Comparison of ENCODE assay signal across 29 cellular contexts in genomic region chr19:33421368-33421767, GRCh38.
"Had no signal": no experiment of that assay in that cellular context is flagged by ENCODE, and none has a peak within 500 bp of the region (broad histone marks: within the 10 kb centered on the region; RNA-seq: fewer than 3 reads in every experiment).

No MANE protein-coding gene starts in this region.

- H3K27ac Mint-ChIP-seq: dendritic cell treated with granulocyte-macrophage colony-stimulating factor and Interleukin-4, amounts not matched to agents 40 ng/mL and 50 ng/mL, for 4 days; effector memory CD8-positive, alpha-beta T cell; endodermal cell had no signal

- DNase-seq: colonic mucosa; cortex of kidney; dermis blood vessel endothelial cell; dorsolateral prefrontal cortex; effector CD4-positive, alpha-beta T cell; effector CD8-positive, alpha-beta T cell; effector memory CD4-positive, alpha-beta T cell; effector memory CD8-positive, alpha-beta T cell; endodermal cell; erythroblast; esophagus squamous epithelium; foreskin fibroblast; foreskin keratinocyte; foreskin melanocyte; gastrocnemius medialis; glutamatergic neuron; head of caudate nucleus; heart right ventricle had no signal

- FAIRE-seq: colon, endometrium, endothelial cell of umbilical vein, frontal cortex had no signal

- H3K9me3 Mint-ChIP-seq: dendritic cell treated with granulocyte-macrophage colony-stimulating factor and Interleukin-4, amounts not matched to agents 40 ng/mL and 50 ng/mL, for 4 days; effector memory CD8-positive, alpha-beta T cell; endodermal cell had no signal

- ATAC-seq: effector memory CD8-positive, alpha-beta T cell; esophagus mucosa; foreskin keratinocyte; gastrocnemius medialis; gastroesophageal sphincter; heart left ventricle; heart right ventricle had no signal

- H3K4me3 Mint-ChIP-seq: dendritic cell treated with granulocyte-macrophage colony-stimulating factor and Interleukin-4, amounts not matched to agents 40 ng/mL and 50 ng/mL, for 4 days; effector memory CD8-positive, alpha-beta T cell; endodermal cell had no signal

- H3K27me3 Mint-ChIP-seq: dendritic cell treated with granulocyte-macrophage colony-stimulating factor and Interleukin-4, amounts not matched to agents 40 ng/mL and 50 ng/mL, for 4 days; effector memory CD8-positive, alpha-beta T cell had no signal

- H3K36me3 ChIP-seq: colonic mucosa, esophagus squamous epithelium, gastrocnemius medialis, heart left ventricle, heart right ventricle had no signal

- H3K9me3 ChIP-seq: colonic mucosa, esophagus muscularis mucosa, esophagus squamous epithelium, gastrocnemius medialis, gastroesophageal sphincter, heart left ventricle, heart right ventricle had no signal

- H3K27me3 ChIP-seq: colonic mucosa, dorsolateral prefrontal cortex, esophagus muscularis mucosa, esophagus squamous epithelium, foreskin keratinocyte, gastrocnemius medialis, gastroesophageal sphincter, heart left ventricle, heart right ventricle had no signal

- H3K4me1 ChIP-seq: colonic mucosa, foreskin keratinocyte, gastrocnemius medialis had no signal

- H3K27ac ChIP-seq: colonic mucosa, coronary artery, dorsolateral prefrontal cortex, epithelial cell of prostate, esophagus muscularis mucosa, esophagus squamous epithelium, foreskin keratinocyte, gastrocnemius medialis, gastroesophageal sphincter, heart left ventricle, heart right ventricle had no signal

- H3K4me1 Mint-ChIP-seq: endodermal cell had no signal

- H3K4me3 ChIP-seq: colonic mucosa, coronary artery, dorsolateral prefrontal cortex, esophagus muscularis mucosa, esophagus squamous epithelium, gastrocnemius medialis, gastroesophageal sphincter, heart left ventricle, heart right ventricle had no signal
